1 cellular context compared by ENCODE assay signal in genomic region chr21:41639766-41640165, GRCh38.
TF ChIP-seq lines count a peak whose summit lies in the region.

No MANE protein-coding gene starts in this region.

TF ChIP-seq in SK-N-SH treated with all-trans-retinoic acid at 6 μM for 48 hours, 23 proteins besides CTCF, POLR2A, EP300 and RAD21 (continued from another document):
- TF ChIP-seq, protein P1, sequence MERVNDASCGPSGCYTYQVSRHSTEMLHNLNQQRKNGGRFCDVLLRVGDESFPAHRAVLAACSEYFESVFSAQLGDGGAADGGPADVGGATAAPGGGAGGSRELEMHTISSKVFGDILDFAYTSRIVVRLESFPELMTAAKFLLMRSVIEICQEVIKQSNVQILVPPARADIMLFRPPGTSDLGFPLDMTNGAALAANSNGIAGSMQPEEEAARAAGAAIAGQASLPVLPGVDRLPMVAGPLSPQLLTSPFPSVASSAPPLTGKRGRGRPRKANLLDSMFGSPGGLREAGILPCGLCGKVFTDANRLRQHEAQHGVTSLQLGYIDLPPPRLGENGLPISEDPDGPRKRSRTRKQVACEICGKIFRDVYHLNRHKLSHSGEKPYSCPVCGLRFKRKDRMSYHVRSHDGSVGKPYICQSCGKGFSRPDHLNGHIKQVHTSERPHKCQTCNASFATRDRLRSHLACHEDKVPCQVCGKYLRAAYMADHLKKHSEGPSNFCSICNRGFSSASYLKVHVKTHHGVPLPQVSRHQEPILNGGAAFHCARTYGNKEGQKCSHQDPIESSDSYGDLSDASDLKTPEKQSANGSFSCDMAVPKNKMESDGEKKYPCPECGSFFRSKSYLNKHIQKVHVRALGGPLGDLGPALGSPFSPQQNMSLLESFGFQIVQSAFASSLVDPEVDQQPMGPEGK (CRISPR knock-in tag; IDR thresholded peaks at IDR 0.05; ENCODE audit: borderline replicate concordance) = no peak
- TF ChIP-seq, protein P2, sequence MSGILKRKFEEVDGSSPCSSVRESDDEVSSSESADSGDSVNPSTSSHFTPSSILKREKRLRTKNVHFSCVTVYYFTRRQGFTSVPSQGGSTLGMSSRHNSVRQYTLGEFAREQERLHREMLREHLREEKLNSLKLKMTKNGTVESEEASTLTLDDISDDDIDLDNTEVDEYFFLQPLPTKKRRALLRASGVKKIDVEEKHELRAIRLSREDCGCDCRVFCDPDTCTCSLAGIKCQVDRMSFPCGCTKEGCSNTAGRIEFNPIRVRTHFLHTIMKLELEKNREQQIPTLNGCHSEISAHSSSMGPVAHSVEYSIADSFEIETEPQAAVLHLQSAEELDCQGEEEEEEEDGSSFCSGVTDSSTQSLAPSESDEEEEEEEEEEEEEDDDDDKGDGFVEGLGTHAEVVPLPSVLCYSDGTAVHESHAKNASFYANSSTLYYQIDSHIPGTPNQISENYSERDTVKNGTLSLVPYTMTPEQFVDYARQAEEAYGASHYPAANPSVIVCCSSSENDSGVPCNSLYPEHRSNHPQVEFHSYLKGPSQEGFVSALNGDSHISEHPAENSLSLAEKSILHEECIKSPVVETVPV (CRISPR knock-in tag; IDR thresholded peaks at IDR 0.05) = no peak
- TF ChIP-seq POU6F1 (CRISPR knock-in tag; IDR thresholded peaks at IDR 0.05; ENCODE audit: borderline replicate concordance, low read depth) = no peak
- no peak for TF ChIP-seq PPARA (CRISPR knock-in tag; IDR thresholded peaks at IDR 0.05; ENCODE audit: borderline replicate concordance)
- no peak for TF ChIP-seq ZNF565 (CRISPR knock-in tag; conservative IDR thresholded peaks at IDR 0.05; ENCODE audit: low read depth)
- no peak for TF ChIP-seq ZC3H10 (CRISPR knock-in tag; IDR thresholded peaks at IDR 0.05)
- TF ChIP-seq ESRRG (CRISPR knock-in tag; IDR thresholded peaks at IDR 0.05) = no peak
- TF ChIP-seq ISL1 (CRISPR knock-in tag; IDR thresholded peaks at IDR 0.05) = no peak
- TF ChIP-seq ZNF8 (CRISPR knock-in tag; IDR thresholded peaks at IDR 0.05) = no peak
- no peak for TF ChIP-seq BACH2 (CRISPR knock-in tag; IDR thresholded peaks at IDR 0.05; ENCODE audit: borderline replicate concordance)
- no peak for TF ChIP-seq ZNF70 (CRISPR knock-in tag; IDR thresholded peaks at IDR 0.05)
- TF ChIP-seq GLIS3 (CRISPR knock-in tag; IDR thresholded peaks at IDR 0.05) = no peak
- no peak for TF ChIP-seq TCF4 (CRISPR knock-in tag; IDR thresholded peaks at IDR 0.05; ENCODE audit: borderline replicate concordance)
- TF ChIP-seq ARNTL (CRISPR knock-in tag; IDR thresholded peaks at IDR 0.05; ENCODE audit: borderline replicate concordance, low read depth) = no peak
- no peak for TF ChIP-seq OSR1 (CRISPR knock-in tag; IDR thresholded peaks at IDR 0.05)
- TF ChIP-seq, protein P3, sequence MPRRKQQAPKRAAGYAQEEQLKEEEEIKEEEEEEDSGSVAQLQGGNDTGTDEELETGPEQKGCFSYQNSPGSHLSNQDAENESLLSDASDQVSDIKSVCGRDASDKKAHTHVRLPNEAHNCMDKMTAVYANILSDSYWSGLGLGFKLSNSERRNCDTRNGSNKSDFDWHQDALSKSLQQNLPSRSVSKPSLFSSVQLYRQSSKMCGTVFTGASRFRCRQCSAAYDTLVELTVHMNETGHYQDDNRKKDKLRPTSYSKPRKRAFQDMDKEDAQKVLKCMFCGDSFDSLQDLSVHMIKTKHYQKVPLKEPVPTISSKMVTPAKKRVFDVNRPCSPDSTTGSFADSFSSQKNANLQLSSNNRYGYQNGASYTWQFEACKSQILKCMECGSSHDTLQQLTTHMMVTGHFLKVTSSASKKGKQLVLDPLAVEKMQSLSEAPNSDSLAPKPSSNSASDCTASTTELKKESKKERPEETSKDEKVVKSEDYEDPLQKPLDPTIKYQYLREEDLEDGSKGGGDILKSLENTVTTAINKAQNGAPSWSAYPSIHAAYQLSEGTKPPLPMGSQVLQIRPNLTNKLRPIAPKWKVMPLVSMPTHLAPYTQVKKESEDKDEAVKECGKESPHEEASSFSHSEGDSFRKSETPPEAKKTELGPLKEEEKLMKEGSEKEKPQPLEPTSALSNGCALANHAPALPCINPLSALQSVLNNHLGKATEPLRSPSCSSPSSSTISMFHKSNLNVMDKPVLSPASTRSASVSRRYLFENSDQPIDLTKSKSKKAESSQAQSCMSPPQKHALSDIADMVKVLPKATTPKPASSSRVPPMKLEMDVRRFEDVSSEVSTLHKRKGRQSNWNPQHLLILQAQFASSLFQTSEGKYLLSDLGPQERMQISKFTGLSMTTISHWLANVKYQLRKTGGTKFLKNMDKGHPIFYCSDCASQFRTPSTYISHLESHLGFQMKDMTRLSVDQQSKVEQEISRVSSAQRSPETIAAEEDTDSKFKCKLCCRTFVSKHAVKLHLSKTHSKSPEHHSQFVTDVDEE (CRISPR knock-in tag; IDR thresholded peaks at IDR 0.05) = no peak
- TF ChIP-seq RARB (CRISPR knock-in tag; IDR thresholded peaks at IDR 0.05) = no peak
